ENCODE assay signal across 17 cellular contexts in genomic region chr5:78593465-78593864, GRCh38. TPM values are rescaled to one million over a fixed set of nuclear protein-coding genes. Genes with fewer than 3 reads are reported as not detected.
DNase-seq lines count a peak whose midpoint lies in the region; TF ChIP-seq lines count a peak whose summit lies in the region.
"Had no signal": no experiment of that assay in that cellular context is flagged by ENCODE, and none has a peak within 500 bp of the region (broad histone marks: within the 10 kb centered on the region; RNA-seq: fewer than 3 reads in every experiment).

No MANE protein-coding gene starts in this region.

- DNase-seq in NCI-H146 treated with DMSO at 0.1 percent for 48 hours (lab: John Stamatoyannopoulos, UW; ENCODE audit: unreplicated experiment) (peak; percentile 5), adrenal gland (no peak), mesothelial cell of epicardium (ENCODE audit: low spot score in 2 of 2, unreplicated experiment in 2 of 2) (no peak), substantia nigra (lab: John Stamatoyannopoulos, UW) (no peak), immature natural killer cell (no peak), inferior parietal cortex (ENCODE audit: extremely low spot score) (no peak), NCI-H1930 (lab: John Stamatoyannopoulos, UW) (no peak)
- DNase-seq in activated CD8-positive, alpha-beta memory T cell treated with anti-CD3 and anti-CD28 coated beads for 24 hours: no peak
- DNase-seq: activated effector memory CD4-positive, alpha-beta T cell treated with Interleukin-2 at 50 U/mL for 16 hours; amygdala; cortex of kidney; DMS79 treated with DMSO at 0.1 percent for 48 hours; left cardiac atrium; NCI-H1436; testis had no signal

- H3K27ac Mint-ChIP-seq in mesothelial cell of epicardium (peak overlapping the region; percentile 67), immature natural killer cell (no peak overlapping the region)
- H3K27ac Mint-ChIP-seq: T-helper 1 cell treated with Interleukin-12 subunit alpha and Interleukin-12 subunit beta and Interleukin-4 antibody, amounts not matched to agents 30 μg/mL and 1 μg/mL, for 36 hours had no signal

- intact Hi-C loops in adrenal gland (cut with DNase I): no loop called here

- H3K27me3 Mint-ChIP-seq in mesothelial cell of epicardium (ENCODE audit: low read depth) (no peaks in the 10 kb centered on the region), immature natural killer cell (ENCODE audit: low read depth in 3 of 3) (peaks cover 0 to 2% (median 1%) of the 10 kb centered on the region in 3 donors)

- H3K36me3 ChIP-seq in adrenal gland (replicated peaks in 1 of 2): no peaks in the 10 kb centered on the region

- no peak for TF ChIP-seq POLR2A in adrenal gland (IDR thresholded peaks at IDR 0.05)

- no peaks in the 10 kb centered on the region for H3K27me3 ChIP-seq in adrenal gland
- H3K27me3 ChIP-seq: testis had no signal

- peaks cover 36 to 59% of the 10 kb centered on the region in 2 donors for H3K4me1 ChIP-seq in adrenal gland (replicated peaks in 1 of 2)

- H3K4me1 Mint-ChIP-seq in mesothelial cell of epicardium (peaks cover 73% of the 10 kb centered on the region), immature natural killer cell (no peaks in the 10 kb centered on the region)

- H3K27ac ChIP-seq in adrenal gland (peak overlapping the region in 4 of 5 donors; percentile 34 to 83 (median 80)), substantia nigra (ENCODE audit: low read depth, low read length, poor library complexity, severe bottlenecking) (peak overlapping the region; percentile 9)
- H3K27ac ChIP-seq: C4-2B, testis had no signal

- H3K4me3 ChIP-seq in adrenal gland: no peak overlapping the region
- H3K4me3 ChIP-seq: testis had no signal

- H3K36me3 Mint-ChIP-seq in mesothelial cell of epicardium: peaks cover 3% of the 10 kb centered on the region
- no peaks in the 10 kb centered on the region for H3K36me3 Mint-ChIP-seq in immature natural killer cell

- H3K4me3 Mint-ChIP-seq in mesothelial cell of epicardium (no peak overlapping the region), immature natural killer cell (no peak overlapping the region)
- H3K4me3 Mint-ChIP-seq: T-helper 1 cell treated with Interleukin-12 subunit alpha and Interleukin-12 subunit beta and Interleukin-4 antibody, amounts not matched to agents 30 μg/mL and 1 μg/mL, for 36 hours had no signal

- 71 to 83% (median 76%) methylated on average over 2 of the region's 2 CpGs for WGBS in adrenal gland, 4 donors

- H3K9me3 Mint-ChIP-seq in mesothelial cell of epicardium (no peaks in the 10 kb centered on the region), immature natural killer cell (no peaks in the 10 kb centered on the region)
- H3K9me3 Mint-ChIP-seq: T-helper 1 cell treated with Interleukin-12 subunit alpha and Interleukin-12 subunit beta and Interleukin-4 antibody, amounts not matched to agents 30 μg/mL and 1 μg/mL, for 36 hours had no signal

- no peaks in the 10 kb centered on the region for H3K9me3 ChIP-seq in adrenal gland (replicated peaks in 1 of 3)
- H3K9me3 ChIP-seq: testis had no signal

- no peak for TF ChIP-seq CTCF in adrenal gland (IDR thresholded peaks at IDR 0.05)
- TF ChIP-seq CTCF in mesothelial cell of epicardium (IDR thresholded peaks at IDR 0.05; ENCODE audit: unreplicated experiment): no peak

RNA-seq across cellular contexts. Expression of gene LHFPL2, which starts 55.1 kb away (rescaled TPM):
- total RNA-seq in adrenal gland (10 to 100 TPM; 34.0 to 68.4 (median 56.9) TPM), mesothelial cell of epicardium (41.7 to 43.1 TPM (median 42.1 TPM) in 3 replicates)
- polyA plus RNA-seq in adrenal gland (10 to 100 TPM in 1 of 3 donors, 1 to 10 TPM in 2; 8.0 to 27.3 (median 8.7) TPM), immature natural killer cell (under 1 TPM in 2 of 3 donors, not detected in 1; 0.09 to 0.49 TPM)
